In genomic region chr2:242098034-242098433, GRCh38 we compare ENCODE assay signal across 17 cellular contexts.
DNase-seq lines count a peak whose midpoint lies in the region; ATAC-seq and TF ChIP-seq lines count a peak whose summit lies in the region.
"Had no signal": no experiment of that assay in that cellular context is flagged by ENCODE, and none has a peak within 500 bp of the region (broad histone marks: within the 10 kb centered on the region; RNA-seq: fewer than 3 reads in every experiment).

No MANE protein-coding gene starts in this region.

- H2AFZ ChIP-seq in OCI-LY3 (ENCODE audit: low read depth, low read length) (no peak overlapping the region; the same call in 1 of the 2 replicates), mesenchymal stem cell (ENCODE audit: low read depth, low read length) (no peak overlapping the region)

- TF ChIP-seq CTCF in HL-60 (IDR thresholded peaks at IDR 0.05; ENCODE audit: insufficient read depth, low read length) (no peak), OCI-LY3 (IDR thresholded peaks at IDR 0.05; ENCODE audit: low read depth, low read length) (no peak), ascending aorta (IDR thresholded peaks at IDR 0.05) (no peak), heart right ventricle (IDR thresholded peaks at IDR 0.05) (no peak)

- no peak overlapping the region for H3K14ac ChIP-seq in mesenchymal stem cell (ENCODE audit: low read length in 2 of 2)

- intact Hi-C loops in ascending aorta (cut with DNase I): no loop called here
- intact Hi-C loops in heart right ventricle (cut with DNase I): no loop called here

- no peak overlapping the region for H4K91ac ChIP-seq in mesenchymal stem cell (ENCODE audit: low read length)

- peaks cover 0 to 25% (median 15%) of the 10 kb centered on the region in 10 experiments; a peak in 15 of 20 replicates for H3K4me1 ChIP-seq in BLaER1 treated with 17β-estradiol and CSF1 and Interleukin-3, amounts not matched to agents 10 nM and 100 nM
- peaks cover 32% of the 10 kb centered on the region for H3K4me1 ChIP-seq in OCI-LY3 (ENCODE audit: low read length)
- H3K4me1 ChIP-seq in mesenchymal stem cell (ENCODE audit: control insufficient read depth, insufficient read depth, low read depth, low read length): no peaks in the 10 kb centered on the region
- no peaks in the 10 kb centered on the region for H3K4me1 ChIP-seq in ascending aorta
- H3K4me1 ChIP-seq in heart right ventricle: peaks cover 0 to 13% (median 0%) of the 10 kb centered on the region in 9 donors

- H4K8ac ChIP-seq in mesenchymal stem cell (ENCODE audit: low read length): no peak overlapping the region

- no peaks in the 10 kb centered on the region for H3K9me3 ChIP-seq in BLaER1 treated with 17β-estradiol and CSF1 and Interleukin-3, amounts not matched to agents 10 nM and 100 nM (replicated peaks in 1 of 11)
- no peaks in the 10 kb centered on the region for H3K9me3 ChIP-seq in OCI-LY3 (ENCODE audit: insufficient read depth, low read length)
- H3K9me3 ChIP-seq in mesenchymal stem cell (ENCODE audit: control insufficient read depth, low read length): no peaks in the 10 kb centered on the region
- no peaks in the 10 kb centered on the region for H3K9me3 ChIP-seq in ascending aorta
- H3K9me3 ChIP-seq in heart right ventricle: no peaks in the 10 kb centered on the region
- H3K9me3 ChIP-seq: SK-N-SH had no signal

- H3K27ac ChIP-seq in BLaER1 treated with 17β-estradiol and CSF1 and Interleukin-3, amounts not matched to agents 10 nM and 100 nM: peak overlapping the region in 10 of 11 experiments; percentile 10 to 84 (median 69); a peak in 17 of 22 replicates
- H3K27ac ChIP-seq in HL-60 (replicated peaks): peak overlapping the region; percentile 80
- H3K27ac ChIP-seq in OCI-LY3 (ENCODE audit: low read length): peak overlapping the region; percentile 88
- no peak overlapping the region for H3K27ac ChIP-seq in mesenchymal stem cell (ENCODE audit: low read length, poor library complexity, severe bottlenecking)
- no peak overlapping the region for H3K27ac ChIP-seq in ascending aorta
- H3K27ac ChIP-seq in heart right ventricle: peak overlapping the region in 1 of 10 donors; percentile 64

- no peak overlapping the region for H3K4me3 ChIP-seq in BLaER1 treated with 17β-estradiol and CSF1 and Interleukin-3, amounts not matched to agents 10 nM and 100 nM
- no peak overlapping the region for H3K4me3 ChIP-seq in HL-60 (replicated peaks; ENCODE audit: insufficient read depth, low read length)
- peak overlapping the region; percentile 50 for H3K4me3 ChIP-seq in OCI-LY3 (ENCODE audit: low read length)
- no peak overlapping the region for H3K4me3 ChIP-seq in mesenchymal stem cell (ENCODE audit: insufficient read depth in 1 of 2, low read depth in 1 of 2, low read length in 2 of 2)
- no peak overlapping the region for H3K4me3 ChIP-seq in ascending aorta
- H3K4me3 ChIP-seq in heart right ventricle: no peak overlapping the region

- no peak overlapping the region for H2BK120ac ChIP-seq in mesenchymal stem cell (ENCODE audit: low read depth, low read length)

- no peak overlapping the region for H3K18ac ChIP-seq in mesenchymal stem cell (ENCODE audit: low read depth in 1 of 2, low read length in 2 of 2)

- no peaks in the 10 kb centered on the region for H3K27me3 ChIP-seq in BLaER1 treated with 17β-estradiol and CSF1 and Interleukin-3, amounts not matched to agents 10 nM and 100 nM
- H3K27me3 ChIP-seq in HL-60 (ENCODE audit: insufficient read depth, poor library complexity, severe bottlenecking) (no peaks in the 10 kb centered on the region), OCI-LY3 (ENCODE audit: low read depth, low read length) (no peaks in the 10 kb centered on the region), mesenchymal stem cell (ENCODE audit: control insufficient read depth in 1 of 2, insufficient read depth in 1 of 2, low read length in 2 of 2) (no peaks in the 10 kb centered on the region), ascending aorta (no peaks in the 10 kb centered on the region), heart right ventricle (no peaks in the 10 kb centered on the region)

- H3K4ac ChIP-seq in mesenchymal stem cell (ENCODE audit: low read depth in 1 of 2, low read length in 2 of 2): no peak overlapping the region

- no peak overlapping the region for H2BK15ac ChIP-seq in mesenchymal stem cell (ENCODE audit: low read depth, poor library complexity, severe bottlenecking)

- H3K79me1 ChIP-seq in mesenchymal stem cell (replicated peaks; ENCODE audit: low read length, poor library complexity, severe bottlenecking): peaks cover 11% of the 10 kb centered on the region

- no peak overlapping the region for H2BK12ac ChIP-seq in mesenchymal stem cell (ENCODE audit: low read length in 2 of 2)

- DNase-seq in HL-60 (ENCODE audit: low read depth in 1 of 2, low spot score in 1 of 2) (no peak), mesenchymal stem cell (no peak), ascending aorta (ENCODE audit: low spot score in 2 of 2) (no peak), heart right ventricle (no peak), medulla oblongata (ENCODE audit: extremely low spot score) (no peak)
- no peak for DNase-seq in NK-92 treated with Interleukin-12 subunit alpha and Interleukin-12 subunit beta, amount 100 ng/mL, for 24 hours (lab: John Stamatoyannopoulos, UW)
- DNase-seq: Calu3; CD4-positive, CD25-positive, alpha-beta regulatory T cell; DMS53; NCI-H1436; NCI-H2029; NCI-H2171; NCI-H774; SHP77; SK-N-SH had no signal

- WGBS in mesenchymal stem cell: no CpG with 5 or more reads among the region's 1 CpG
- WGBS in heart right ventricle, 2 donors: 68 to 73% methylated on average over 1 of the region's 1 CpG

- H4K20me1 ChIP-seq in BLaER1 treated with 17β-estradiol and CSF1 and Interleukin-3, amounts not matched to agents 10 nM and 100 nM: peaks cover 0 to 50% (median 0%) of the 10 kb centered on the region in 11 experiments; a peak in 4 of 22 replicates
- H4K20me1 ChIP-seq in OCI-LY3 (ENCODE audit: insufficient read depth, low read length): no peaks in the 10 kb centered on the region

- H3K4me2 ChIP-seq in BLaER1 treated with 17β-estradiol and CSF1 and Interleukin-3, amounts not matched to agents 10 nM and 100 nM: peak overlapping the region in 6 of 11 experiments; percentile 46 to 83 (median 70); a peak in 12 of 22 replicates
- H3K4me2 ChIP-seq in OCI-LY3 (ENCODE audit: low read length): peak overlapping the region; percentile 82
- no peak overlapping the region for H3K4me2 ChIP-seq in mesenchymal stem cell (ENCODE audit: low read length, poor library complexity, severe bottlenecking)
- H3K4me2 ChIP-seq: SK-N-SH had no signal

- H3K23ac ChIP-seq in mesenchymal stem cell (ENCODE audit: low read length in 2 of 2): no peak overlapping the region

- H3K9ac ChIP-seq in BLaER1 treated with 17β-estradiol and CSF1 and Interleukin-3, amounts not matched to agents 10 nM and 100 nM: peak overlapping the region in 8 of 11 experiments; percentile 8 to 70 (median 46); a peak in 10 of 22 replicates
- peak overlapping the region; percentile 61 for H3K9ac ChIP-seq in OCI-LY3 (ENCODE audit: low read length)
- peak overlapping the region; percentile 16 for H3K9ac ChIP-seq in mesenchymal stem cell (ENCODE audit: low read length)
- H3K9ac ChIP-seq: SK-N-SH had no signal

- no peak overlapping the region for H2AK5ac ChIP-seq in mesenchymal stem cell (ENCODE audit: low read length, severe bottlenecking)

- no peak for ATAC-seq in heart right ventricle

- peaks cover 0 to 38% (median 10%) of the 10 kb centered on the region in 11 experiments; a peak in 12 of 22 replicates for H3K36me3 ChIP-seq in BLaER1 treated with 17β-estradiol and CSF1 and Interleukin-3, amounts not matched to agents 10 nM and 100 nM
- H3K36me3 ChIP-seq in OCI-LY3 (replicated peaks; ENCODE audit: low read depth, low read length): peaks cover 2% of the 10 kb centered on the region
- H3K36me3 ChIP-seq in mesenchymal stem cell (ENCODE audit: control insufficient read depth in 1 of 2, insufficient read depth in 2 of 2, low read depth in 1 of 2, low read length in 2 of 2): peaks cover 4 to 11% of the 10 kb centered on the region in 2 experiments
- peaks cover 0 to 31% of the 10 kb centered on the region in 2 donors for H3K36me3 ChIP-seq in ascending aorta
- peaks cover 0 to 63% (median 0%) of the 10 kb centered on the region in 9 donors for H3K36me3 ChIP-seq in heart right ventricle

- H3K79me2 ChIP-seq in OCI-LY3 (ENCODE audit: low read length): 0 out of 2 replicates have a peak, but pooled peaks cover under 1% of the 10 kb centered on the region

- H2BK5ac ChIP-seq in mesenchymal stem cell (ENCODE audit: low read depth, low read length, poor library complexity, severe bottlenecking): no peak overlapping the region

Comparison
In these comparisons a context has a peak if more than half of its experiments do, and no peak if none do; other contexts are left out.
1. H3K27ac ChIP-seq: peak in BLaER1 treated with 17β-estradiol and CSF1 and Interleukin-3, amounts not matched to agents 10 nM and 100 nM (10 of 11), HL-60 (single experiment) and OCI-LY3 (single experiment); none in mesenchymal stem cell (single experiment) and ascending aorta (0 of 2).
2. Peak in every context shown above with its lines, with median percentiles within 50 percentile points of each other: H3K9ac ChIP-seq.